In the genomic region with DNA sequence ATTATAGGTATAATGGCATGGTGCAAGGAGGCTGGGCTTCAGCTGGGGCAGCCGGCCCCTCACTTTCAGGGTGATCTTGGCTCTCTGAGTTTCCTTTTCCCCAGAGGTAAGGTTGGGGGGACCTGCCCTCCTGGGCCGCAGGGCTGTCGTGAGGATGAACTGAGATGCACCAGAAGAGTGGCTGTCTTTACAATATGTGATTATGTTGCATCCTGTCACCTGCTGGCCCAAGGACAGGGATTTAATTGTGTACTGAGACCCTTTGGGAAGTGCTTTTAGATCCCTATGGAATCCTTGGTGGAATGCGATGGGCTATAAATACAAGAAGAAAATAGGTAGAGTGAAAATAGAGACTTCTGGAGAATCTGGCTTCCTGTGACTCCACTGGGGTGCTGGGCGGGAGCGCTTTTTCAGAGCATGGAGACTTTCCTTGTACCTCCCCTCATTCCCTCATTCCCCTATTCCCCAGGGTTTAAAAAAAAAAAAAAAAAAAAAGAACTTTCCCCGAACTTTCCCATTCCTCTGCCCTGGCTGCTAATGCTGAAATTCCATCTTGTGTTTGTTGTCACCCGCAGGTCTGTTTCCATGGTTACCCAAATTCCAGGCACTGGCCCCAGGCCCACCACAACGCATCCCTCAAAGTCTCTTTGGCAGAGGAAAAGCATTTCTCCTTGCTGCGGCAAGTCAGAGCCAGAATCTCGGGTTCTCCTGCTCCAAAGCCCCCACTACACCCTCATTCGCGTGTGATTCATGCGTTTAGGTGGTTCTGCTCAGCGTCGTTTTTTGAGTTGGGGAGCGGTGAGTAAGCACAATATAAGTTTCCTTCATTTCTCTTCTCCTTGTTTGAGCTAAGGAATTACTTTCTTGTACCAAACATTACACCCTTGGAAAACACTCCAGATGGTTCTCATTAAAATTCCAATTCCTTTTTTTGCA, we compare ENCODE assay signal across 11 cellular contexts. TPM values are rescaled to one million over a fixed set of nuclear protein-coding genes. Genes with fewer than 3 reads are reported as not detected.
DNase-seq lines count a peak whose midpoint lies in the region; ATAC-seq lines count a peak whose summit lies in the region.
"Had no signal": no experiment of that assay in that cellular context is flagged by ENCODE, and none has a peak within 500 bp of the region (broad histone marks: within the 10 kb centered on the region; RNA-seq: fewer than 3 reads in every experiment).

No MANE protein-coding gene starts in this region.

- no peaks in the 10 kb centered on the region for H3K4me1 Mint-ChIP-seq in activated T-helper 2 cell treated with anti-CD3 and anti-CD28 coated beads, Interferon-gamma antibody, Interleukin-2, Interleukin-4, amounts not matched to agents 10 μg/mL and 5 μg/mL and 100 μg/mL, durations not matched to agents 14 hours and 24 hours and 36 hours (ENCODE audit: low read depth)
- H3K4me1 Mint-ChIP-seq in activated naive CD4-positive, alpha-beta T cell treated with anti-CD3 and anti-CD28 coated beads, Interleukin-2, amount 10 ng/mL, durations not matched to agents 7 days and 5 days, result no peaks in the 10 kb centered on the region
- H3K4me1 Mint-ChIP-seq: activated CD4-positive, alpha-beta memory T cell treated with anti-CD3 and anti-CD28 coated beads, Interleukin-2, amount 10 ng/mL, durations not matched to agents 7 days and 5 days had no signal

- H3K4me3 ChIP-seq in HUES64 (ENCODE audit: low read length) (peak overlapping the region; percentile 15; the same call in 1 of the 2 replicates), thymus (ENCODE audit: low read length) (no peak overlapping the region)

- H3K9me3 ChIP-seq in HUES64 (ENCODE audit: insufficient read depth, low read depth, low read length), result no peaks in the 10 kb centered on the region
- H3K9me3 ChIP-seq in thymus (ENCODE audit: control insufficient read depth), result no peaks in the 10 kb centered on the region

- no peaks in the 10 kb centered on the region for H3K36me3 ChIP-seq in HUES64 (ENCODE audit: insufficient read depth, low read length)
- no peaks in the 10 kb centered on the region for H3K36me3 ChIP-seq in thymus (ENCODE audit: control insufficient read depth, insufficient read depth)

- WGBS in HUES64, result 27% methylated on average over 17 of the region's 17 CpGs
- WGBS in thymus, result 92% methylated on average over 17 of the region's 17 CpGs

- H3K4me3 Mint-ChIP-seq in activated T-helper 2 cell treated with anti-CD3 and anti-CD28 coated beads, Interferon-gamma antibody, Interleukin-2, Interleukin-4, amounts not matched to agents 10 μg/mL and 5 μg/mL and 100 μg/mL, durations not matched to agents 14 hours and 24 hours and 36 hours (ENCODE audit: low read depth), result no peak overlapping the region
- H3K4me3 Mint-ChIP-seq in activated naive CD4-positive, alpha-beta T cell treated with anti-CD3 and anti-CD28 coated beads, Interleukin-2, amount 10 ng/mL, durations not matched to agents 7 days and 5 days, result no peak overlapping the region
- H3K4me3 Mint-ChIP-seq: activated CD4-positive, alpha-beta memory T cell treated with anti-CD3 and anti-CD28 coated beads, Interleukin-2, amount 10 ng/mL, durations not matched to agents 7 days and 5 days had no signal

- intact Hi-C loops in activated T-helper 2 cell treated with anti-CD3 and anti-CD28 coated beads, Interferon-gamma antibody, Interleukin-2, Interleukin-4, amounts not matched to agents 10 μg/mL and 5 μg/mL and 100 μg/mL, durations not matched to agents 14 hours and 24 hours and 36 hours (cut with micrococcal nuclease), result no loop called here

- no peaks in the 10 kb centered on the region for H3K36me3 Mint-ChIP-seq in activated T-helper 2 cell treated with anti-CD3 and anti-CD28 coated beads, Interferon-gamma antibody, Interleukin-2, Interleukin-4, amounts not matched to agents 10 μg/mL and 5 μg/mL and 100 μg/mL, durations not matched to agents 14 hours and 24 hours and 36 hours (ENCODE audit: low read depth)
- H3K36me3 Mint-ChIP-seq in activated naive CD4-positive, alpha-beta T cell treated with anti-CD3 and anti-CD28 coated beads, Interleukin-2, amount 10 ng/mL, durations not matched to agents 7 days and 5 days, result no peaks in the 10 kb centered on the region

- H3K4me1 ChIP-seq in HUES64 (ENCODE audit: insufficient read depth, low read length) (peaks cover 30% of the 10 kb centered on the region), thymus (ENCODE audit: control insufficient read depth, insufficient read depth, low read length) (no peaks in the 10 kb centered on the region)

- H3K27ac Mint-ChIP-seq in activated T-helper 2 cell treated with anti-CD3 and anti-CD28 coated beads, Interferon-gamma antibody, Interleukin-2, Interleukin-4, amounts not matched to agents 10 μg/mL and 5 μg/mL and 100 μg/mL, durations not matched to agents 14 hours and 24 hours and 36 hours, result no peak overlapping the region
- no peak overlapping the region for H3K27ac Mint-ChIP-seq in activated naive CD4-positive, alpha-beta T cell treated with anti-CD3 and anti-CD28 coated beads, Interleukin-2, amount 10 ng/mL, durations not matched to agents 7 days and 5 days
- H3K27ac Mint-ChIP-seq: activated CD4-positive, alpha-beta memory T cell treated with anti-CD3 and anti-CD28 coated beads, Interleukin-2, amount 10 ng/mL, durations not matched to agents 7 days and 5 days had no signal

- H3K9ac ChIP-seq in HUES64 (ENCODE audit: low read depth, low read length), result peak overlapping the region; percentile 71

- DNase-seq in ecto neural progenitor cell (ENCODE audit: low spot score) (peak; percentile 89), medulla oblongata (ENCODE audit: extremely low spot score) (peak; percentile 41), SHP77 (lab: John Stamatoyannopoulos, UW) (no peak)
- no peak for DNase-seq in activated T-helper 2 cell treated with anti-CD3 and anti-CD28 coated beads, Interferon-gamma antibody, Interleukin-2, Interleukin-4, amounts not matched to agents 10 μg/mL and 5 μg/mL and 100 μg/mL, durations not matched to agents 14 hours and 24 hours and 36 hours (ENCODE audit: low spot score)
- no peak for DNase-seq in activated naive CD4-positive, alpha-beta T cell treated with anti-CD3 and anti-CD28 coated beads, Interleukin-2, amount 10 ng/mL, durations not matched to agents 7 days and 5 days
- DNase-seq: activated CD4-positive, alpha-beta memory T cell treated with anti-CD3 and anti-CD28 coated beads, Interleukin-2, amount 10 ng/mL, durations not matched to agents 7 days and 5 days; MV-4-11; stimulated activated naive CD8-positive, alpha-beta T cell treated with anti-CD3 and anti-CD28 coated beads, Interleukin-15, Interleukin-2, amounts not matched to agents 100 U/mL and 50 U/mL, for 24 hours had no signal

- no peak for ATAC-seq in HG03342 (IDR thresholded peaks at IDR 0.05; ENCODE audit: unreplicated experiment)
- ATAC-seq: stimulated activated naive CD8-positive, alpha-beta T cell treated with anti-CD3 and anti-CD28 coated beads, Interleukin-15, Interleukin-2, amounts not matched to agents 100 U/mL and 50 U/mL, for 24 hours had no signal

- CTCF ChIA-PET in activated naive CD4-positive, alpha-beta T cell treated with anti-CD3 and anti-CD28 coated beads, Interleukin-2, amount 10 ng/mL, durations not matched to agents 7 days and 5 days (lab: Charles Lee), result no interaction called here

- peaks cover 9% of the 10 kb centered on the region for H3K27me3 Mint-ChIP-seq in activated T-helper 2 cell treated with anti-CD3 and anti-CD28 coated beads, Interferon-gamma antibody, Interleukin-2, Interleukin-4, amounts not matched to agents 10 μg/mL and 5 μg/mL and 100 μg/mL, durations not matched to agents 14 hours and 24 hours and 36 hours (ENCODE audit: low read depth)
- H3K27me3 Mint-ChIP-seq in activated naive CD4-positive, alpha-beta T cell treated with anti-CD3 and anti-CD28 coated beads, Interleukin-2, amount 10 ng/mL, durations not matched to agents 7 days and 5 days, result peaks cover 16% of the 10 kb centered on the region

- peak overlapping the region; percentile 82 for H3K27ac ChIP-seq in HUES64 (ENCODE audit: low read depth, low read length)
- H3K27ac ChIP-seq in thymus (ENCODE audit: low read depth), result peak overlapping the region; percentile 11

- no peaks in the 10 kb centered on the region for H3K9me3 Mint-ChIP-seq in activated T-helper 2 cell treated with anti-CD3 and anti-CD28 coated beads, Interferon-gamma antibody, Interleukin-2, Interleukin-4, amounts not matched to agents 10 μg/mL and 5 μg/mL and 100 μg/mL, durations not matched to agents 14 hours and 24 hours and 36 hours
- H3K9me3 Mint-ChIP-seq in activated naive CD4-positive, alpha-beta T cell treated with anti-CD3 and anti-CD28 coated beads, Interleukin-2, amount 10 ng/mL, durations not matched to agents 7 days and 5 days, result no peaks in the 10 kb centered on the region
- H3K9me3 Mint-ChIP-seq: activated CD4-positive, alpha-beta memory T cell treated with anti-CD3 and anti-CD28 coated beads, Interleukin-2, amount 10 ng/mL, durations not matched to agents 7 days and 5 days had no signal

- H3K27me3 ChIP-seq in HUES64 (ENCODE audit: insufficient read depth, low read length), result no peaks in the 10 kb centered on the region
- no peaks in the 10 kb centered on the region for H3K27me3 ChIP-seq in thymus (ENCODE audit: control insufficient read depth, insufficient read depth)

RNA-seq across cellular contexts. Expression of a gene that starts 21.8 kb away (rescaled TPM):
- polyA plus RNA-seq in HUES64 (2013, experiment 1 of 2), result 47.5 TPM
- polyA plus RNA-seq in HUES64 (2013, experiment 2 of 2), result 56.9 TPM
- 83.9 TPM for polyA plus RNA-seq in thymus
- 27.3 and 27.4 TPM in 2 replicates for total RNA-seq in activated T-helper 2 cell treated with anti-CD3 and anti-CD28 coated beads, Interferon-gamma antibody, Interleukin-2, Interleukin-4, amounts not matched to agents 10 μg/mL and 5 μg/mL and 100 μg/mL, durations not matched to agents 14 hours and 24 hours and 36 hours

RNA-seq across cellular contexts. Expression of a gene that starts 21.9 kb away (rescaled TPM):
- 15.6 TPM for polyA plus RNA-seq in HUES64 (2013, experiment 1 of 2)
- polyA plus RNA-seq in HUES64 (2013, experiment 2 of 2), result 23.0 TPM
- 37.1 TPM for polyA plus RNA-seq in thymus
- 18.0 and 20.1 TPM in 2 replicates for total RNA-seq in activated T-helper 2 cell treated with anti-CD3 and anti-CD28 coated beads, Interferon-gamma antibody, Interleukin-2, Interleukin-4, amounts not matched to agents 10 μg/mL and 5 μg/mL and 100 μg/mL, durations not matched to agents 14 hours and 24 hours and 36 hours

Comparison
In these comparisons a context has a peak if more than half of its experiments do, and no peak if none do; other contexts are left out.
1. DNase-seq: peak in ecto neural progenitor cell (single experiment) and medulla oblongata (single experiment); none in activated T-helper 2 cell treated with anti-CD3 and anti-CD28 coated beads, Interferon-gamma antibody, Interleukin-2, Interleukin-4, amounts not matched to agents 10 μg/mL and 5 μg/mL and 100 μg/mL, durations not matched to agents 14 hours and 24 hours and 36 hours (single experiment), SHP77 (0 of 2) and activated naive CD4-positive, alpha-beta T cell treated with anti-CD3 and anti-CD28 coated beads, Interleukin-2, amount 10 ng/mL, durations not matched to agents 7 days and 5 days (single experiment).